In the genomic region with DNA sequence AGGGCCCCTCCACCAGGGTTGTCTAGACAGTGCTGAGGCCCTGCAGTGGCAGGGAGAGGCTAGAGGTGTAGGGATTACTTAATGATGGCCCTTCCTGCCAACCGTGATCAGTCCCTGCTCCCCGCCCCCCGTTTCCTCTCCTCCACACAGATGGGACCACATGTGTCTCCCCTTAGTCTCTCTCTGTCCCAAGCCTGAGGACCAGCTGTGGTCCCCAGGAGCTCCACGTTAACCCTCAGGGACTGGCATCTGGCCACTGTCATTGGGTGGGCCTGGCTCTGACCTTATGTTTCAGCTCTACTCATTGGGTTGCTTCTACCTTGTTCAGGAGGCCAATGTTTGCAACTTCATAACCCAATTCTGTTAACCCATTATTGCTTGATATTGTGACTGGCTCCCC, we compare ENCODE assay signal across 18 cellular contexts. TPM values are rescaled to one million over a fixed set of nuclear protein-coding genes. Genes with fewer than 3 reads are reported as not detected.
A peak's percentile ranks its signal among the peaks of the same experiment; 100 is the strongest.
DNase-seq lines count a peak whose midpoint lies in the region; ATAC-seq, FAIRE-seq and TF ChIP-seq lines count a peak whose summit lies in the region.
"Had no signal": no experiment of that assay in that cellular context is flagged by ENCODE, and none has a peak within 500 bp of the region (broad histone marks: within the 10 kb centered on the region; RNA-seq: fewer than 3 reads in every experiment).

No MANE protein-coding gene starts in this region.

- H3K27ac ChIP-seq in A549: no peak overlapping the region
- no peak overlapping the region for H3K27ac ChIP-seq in K562 (ENCODE audit: extremely low read depth, low read depth, low read length)
- H3K27ac ChIP-seq in neuronal stem cell (replicated peaks; ENCODE audit: low read length): no peak overlapping the region
- H3K27ac ChIP-seq in upper lobe of left lung: no peak overlapping the region

- no peak for TF ChIP-seq RAD21 in A549 (conservative IDR thresholded peaks at IDR 0.05 in 1 of 2, IDR thresholded peaks at IDR 0.05 in 1 of 2)
- TF ChIP-seq RAD21 in K562 (CRISPR knock-in tag; conservative IDR thresholded peaks at IDR 0.05 in 1 of 2, IDR thresholded peaks at IDR 0.05 in 1 of 2): no peak

- H2AFZ ChIP-seq in K562 (ENCODE audit: low read depth, low read length) (no peak overlapping the region), neuronal stem cell (ENCODE audit: low read length) (no peak overlapping the region)

- H3K27me3 ChIP-seq in K562 (ENCODE audit: control insufficient read depth in 2 of 2, insufficient read depth in 2 of 2, low read length in 2 of 2): no peaks in the 10 kb centered on the region
- H3K27me3 ChIP-seq in neuronal stem cell (ENCODE audit: control insufficient read depth in 3 of 3, insufficient read depth in 3 of 3, low read depth in 1 of 3, low read length in 3 of 3): no peaks in the 10 kb centered on the region
- H3K27me3 ChIP-seq in upper lobe of left lung: no peaks in the 10 kb centered on the region
- H3K27me3 ChIP-seq: BE2C, MG63 had no signal

- no peak overlapping the region for H3K18ac ChIP-seq in neuronal stem cell (ENCODE audit: low read length)

- no peaks in the 10 kb centered on the region for H3K4me1 ChIP-seq in A549
- H3K4me1 ChIP-seq in K562 (replicated peaks in 1 of 2; ENCODE audit: control insufficient read depth in 2 of 2, insufficient read depth in 2 of 2, low read length in 2 of 2): no peaks in the 10 kb centered on the region; a peak in 1 of 5 replicates
- peaks cover 0 to 7% of the 10 kb centered on the region in 2 donors for H3K4me1 ChIP-seq in neuronal stem cell (ENCODE audit: control insufficient read depth in 2 of 2, insufficient read depth in 1 of 2, low read depth in 1 of 2, low read length in 2 of 2)
- H3K4me1 ChIP-seq in upper lobe of left lung: peaks cover 0 to 7% (median 0%) of the 10 kb centered on the region in 4 donors
- H3K4me1 ChIP-seq: BE2C had no signal

- no peak overlapping the region for H3K4me3 ChIP-seq in A549
- no peak overlapping the region for H3K4me3 ChIP-seq in K562
- H3K4me3 ChIP-seq in neuronal stem cell (ENCODE audit: low read length in 2 of 2): no peak overlapping the region
- H3K4me3 ChIP-seq in upper lobe of left lung: no peak overlapping the region
- H3K4me3 ChIP-seq: MG63 had no signal

- H3K9ac ChIP-seq in K562 (ENCODE audit: insufficient read depth in 1 of 2, low read depth in 2 of 2, low read length in 2 of 2): no peak overlapping the region
- H3K9ac ChIP-seq in neuronal stem cell (ENCODE audit: low read depth, low read length, poor library complexity): no peak overlapping the region

- POLR2A ChIA-PET in A549 (lab: Yijun Ruan, JAX): no interaction called here
- POLR2A ChIA-PET in K562 (lab: Yijun Ruan, JAX): interaction anchor here (0.6 to 3.3 kb wide), 4 partner anchors 11 to 304 kb away, joined by 3 to 15 read pairs (median 3); no protein-coding TSS in a partner anchor

- no peak overlapping the region for H3K27ac Mint-ChIP-seq in activated T-cell treated with anti-CD3 and anti-CD28 coated beads, Interleukin-2, amount 50 U/mL, for 72 hours

- WGBS in A549 (ENCODE audit: missing lambda C conversion rate): 98% methylated on average over 4 of the region's 4 CpGs
- 54% methylated on average over 4 of the region's 4 CpGs for WGBS in K562 (ENCODE audit: insufficient coverage, low coverage, missing lambda C conversion rate)
- WGBS in neuronal stem cell (ENCODE audit: extremely low coverage in 2 of 2, insufficient read length in 2 of 2, insufficient replicate concordance in 1 of 2), 2 donors: no CpG with 5 or more reads among the region's 4 CpGs
- WGBS in upper lobe of left lung, 2 donors: 75 to 80% methylated on average over 4 of the region's 4 CpGs

- H2BK120ac ChIP-seq in neuronal stem cell (ENCODE audit: low read depth, low read length): no peak overlapping the region

- H2BK12ac ChIP-seq in neuronal stem cell (ENCODE audit: low read length): no peak overlapping the region

- H3K4ac ChIP-seq in neuronal stem cell (ENCODE audit: low read length): no peak overlapping the region

- peaks cover 5% of the 10 kb centered on the region for H3K4me1 Mint-ChIP-seq in activated T-cell treated with anti-CD3 and anti-CD28 coated beads, Interleukin-2, amount 50 U/mL, for 72 hours (ENCODE audit: low read depth)

- peaks cover 5% of the 10 kb centered on the region for H3K27me3 Mint-ChIP-seq in activated T-cell treated with anti-CD3 and anti-CD28 coated beads, Interleukin-2, amount 50 U/mL, for 72 hours (ENCODE audit: low read depth)

- in situ Hi-C loops in K562 (cut with MboI): no loop called here
- in situ Hi-C loops in KBM-7 (cut with MboI; ENCODE audit: low pct_unique_long_range_greater_than_20kb, low sequenced_read_pairs): no loop called here

- CTCF ChIA-PET in A549 (lab: Yijun Ruan, JAX) (interaction anchor here (1.3 to 2.7 kb wide), 3 partner anchors 9 to 117 kb away, joined by 3 to 6 read pairs (median 4); no protein-coding TSS in a partner anchor), K562 (lab: Yijun Ruan, JAX; ENCODE audit: low intra/inter-chr PET ratio) (no interaction called here)

- no peak overlapping the region for H3K14ac ChIP-seq in neuronal stem cell (ENCODE audit: low read length)

- no peak for TF ChIP-seq EP300 in A549 (IDR thresholded peaks at IDR 0.05)
- no peak for TF ChIP-seq EP300 in K562 (IDR thresholded peaks at IDR 0.05; ENCODE audit: low read length)
- no peak for TF ChIP-seq EP300 in upper lobe of left lung (IDR thresholded peaks at IDR 0.05)

- H2BK5ac ChIP-seq in neuronal stem cell (ENCODE audit: low read length): no peak overlapping the region

- H4K91ac ChIP-seq in neuronal stem cell (ENCODE audit: low read depth, low read length, poor library complexity): no peak overlapping the region

- no peak for FAIRE-seq in A549 (lab: Jason Lieb, UNC)
- FAIRE-seq in K562 (lab: Jason Lieb, UNC): no peak
- FAIRE-seq: H54 had no signal

- no peak overlapping the region for H2BK15ac ChIP-seq in neuronal stem cell (ENCODE audit: low read length)

- no peak for TF ChIP-seq CTCF in A549 (IDR thresholded peaks at IDR 0.05)
- no peak for TF ChIP-seq CTCF in K562 (IDR thresholded peaks at IDR 0.05 in 2 of 3, conservative IDR thresholded peaks at IDR 0.05 in 1 of 3; ENCODE audit: insufficient read depth in 2 of 3, low read depth in 1 of 3, low read length in 3 of 3)
- no peak for TF ChIP-seq CTCF in upper lobe of left lung (IDR thresholded peaks at IDR 0.05)

- H3K79me2 ChIP-seq in K562 (ENCODE audit: control insufficient read depth, insufficient read depth, low read length): no peaks in the 10 kb centered on the region

- H3K79me1 ChIP-seq in neuronal stem cell (ENCODE audit: low read depth, low read length): no peaks in the 10 kb centered on the region

- H3K9me3 ChIP-seq in A549 (no peaks in the 10 kb centered on the region), K562 (replicated peaks; ENCODE audit: control insufficient read depth, insufficient read depth, low read depth, low read length) (no peaks in the 10 kb centered on the region), neuronal stem cell (replicated peaks in 1 of 2; ENCODE audit: control insufficient read depth in 2 of 2, insufficient read depth in 1 of 2, low read depth in 1 of 2, low read length in 2 of 2) (no peaks in the 10 kb centered on the region), upper lobe of left lung (no peaks in the 10 kb centered on the region)
- H3K9me3 ChIP-seq: BE2C, MG63 had no signal

- H4K20me1 ChIP-seq in K562 (replicated peaks; ENCODE audit: control insufficient read depth, insufficient read depth, low read length): 0 out of 2 replicates have a peak, but pooled peaks cover 3% of the 10 kb centered on the region

- DNase-seq in activated T-cell treated with anti-CD3 and anti-CD28 coated beads, Interleukin-2, amount 50 U/mL, for 48 hours: peak; percentile 12 to 16
- no peak for DNase-seq in activated T-cell treated with anti-CD3 and anti-CD28 coated beads, Interleukin-2, amount 50 U/mL, for 72 hours
- no peak for DNase-seq in A549 (ENCODE audit: low read depth in 1 of 2, low spot score in 1 of 2)
- DNase-seq in K562 (ENCODE audit: extremely low read depth in 1 of 4, low spot score in 3 of 4): no peak
- no peak for DNase-seq in neuronal stem cell (ENCODE audit: low spot score)
- no peak for DNase-seq in upper lobe of left lung
- DNase-seq in KBM-7: no peak
- DNase-seq: BE2C, EL, GF-D8, MG63, NCI-H1417, NCI-H1694 treated with DMSO at 0.1 percent for 48 hours, NCI-H446, NCI-H526, SHP77 had no signal

- H2AK5ac ChIP-seq in neuronal stem cell (ENCODE audit: low read depth, low read length): peak overlapping the region; percentile 72

- TF ChIP-seq POLR2A in A549 (IDR thresholded peaks at IDR 0.05; ENCODE audit: low read length) (no peak), K562 (conservative IDR thresholded peaks at IDR 0.05) (no peak), upper lobe of left lung (IDR thresholded peaks at IDR 0.05) (no peak)

- no peaks in the 10 kb centered on the region for H3K9me3 Mint-ChIP-seq in activated T-cell treated with anti-CD3 and anti-CD28 coated beads, Interleukin-2, amount 50 U/mL, for 72 hours

- BruUV-seq in K562 (replicated peaks; lab: Mats Ljungman, UMichigan): no TSS peak

- peaks cover 4% of the 10 kb centered on the region; the same call in 2 of the 3 replicates for H3K36me3 ChIP-seq in K562 (ENCODE audit: control insufficient read depth, insufficient read depth, low read length)
- peaks cover 0 to 4% of the 10 kb centered on the region in 2 donors for H3K36me3 ChIP-seq in neuronal stem cell (replicated peaks in 1 of 2; ENCODE audit: control insufficient read depth in 2 of 2, insufficient read depth in 2 of 2, low read length in 2 of 2)
- H3K36me3 ChIP-seq in upper lobe of left lung: peaks cover 0 to 2% (median 0%) of the 10 kb centered on the region in 4 donors
- H3K36me3 ChIP-seq: BE2C had no signal

- intact Hi-C loops in K562 (cut with micrococcal nuclease): no loop called here

- H3K4me3 Mint-ChIP-seq in activated T-cell treated with anti-CD3 and anti-CD28 coated beads, Interleukin-2, amount 50 U/mL, for 72 hours: no peak overlapping the region

- no peaks in the 10 kb centered on the region for H3K36me3 Mint-ChIP-seq in activated T-cell treated with anti-CD3 and anti-CD28 coated beads, Interleukin-2, amount 50 U/mL, for 72 hours (ENCODE audit: insufficient read depth in 2 of 2)

- H3K4me2 ChIP-seq in A549 (no peak overlapping the region), K562 (ENCODE audit: insufficient read depth, low read length) (no peak overlapping the region), neuronal stem cell (ENCODE audit: insufficient read depth, low read length, poor library complexity, severe bottlenecking) (no peak overlapping the region)

- no peaks in the 10 kb centered on the region for H3K9me1 ChIP-seq in K562 (ENCODE audit: control insufficient read depth, insufficient read depth, low read length)

- H4K8ac ChIP-seq in neuronal stem cell (ENCODE audit: low read depth, low read length): no peak overlapping the region

- no peak overlapping the region for H3K23ac ChIP-seq in neuronal stem cell (ENCODE audit: low read depth, low read length, poor library complexity)

- no peak for ATAC-seq in activated T-cell treated with anti-CD3 and anti-CD28 coated beads, Interleukin-2, amount 50 U/mL, for 72 hours (replicated peaks in 1 of 2)
- peak; percentile 21 to 31; a peak in 3 of 6 replicates for ATAC-seq in A549
- ATAC-seq in K562: peak; percentile 20; the same call in 2 of the 3 replicates
- no peak for ATAC-seq in upper lobe of left lung (ENCODE audit: low FRiP score in 2 of 2)
- no peak for ATAC-seq in GM18520 (IDR thresholded peaks at IDR 0.05; ENCODE audit: unreplicated experiment)

RNA-seq across cellular contexts. Expression of gene ALPK3, which starts 6.0 kb away (rescaled TPM):
- under 1 TPM; 0.46 TPM for total RNA-seq in activated T-cell treated with anti-CD3 and anti-CD28 coated beads, Interleukin-2, amount 50 U/mL, for 72 hours
- polyA plus RNA-seq in A549 (2011; rRNA removed) (0.30 and 0.33 TPM in 2 replicates), A549 (2017; fragmentation: RNase III; extraction: RNeasy Plus Mini Kit Qiagen cat#74134 plus additional on column Dnase treatment) (0.17 to 0.26 TPM (median 0.24 TPM) in 3 replicates), K562 (2011; rRNA removed) (0.07 and 0.20 TPM in 2 replicates), K562 (2014; fragmentation: Illumina TruSeq; extraction: Trizol) (0.04 and 0.08 TPM in 2 replicates), K562 (2014; fragmentation: Nextera tagmentation; extraction: Ambion mirVana) (not detected), K562 (2014; rRNA removed) (0.09 and 1.0 TPM in 2 replicates)
- 0.08 and 0.11 TPM in 2 replicates for polyA plus RNA-seq in A549 (2012; cell fraction: cytosol; rRNA removed)
- polyA plus RNA-seq in A549 (2012; cell fraction: nucleus; rRNA removed): 0.60 and 0.61 TPM in 2 replicates
- polyA minus RNA-seq in A549 (2011; rRNA and poly(A)+ RNA removed): 0.24 and 0.50 TPM in 2 replicates
- 0.23 and 0.32 TPM in 2 replicates for total RNA-seq in K562 (2011; cell fraction: chromatin; rRNA removed; ENCODE audit: low replicate concordance)
- total RNA-seq in K562 (2011; cell fraction: nucleolus; rRNA removed): 0.13 and 0.33 TPM in 2 replicates
- 0.23 and 0.37 TPM in 2 replicates for total RNA-seq in K562 (2011; cell fraction: nucleoplasm; rRNA removed)
- total RNA-seq in K562 (2014; rRNA removed) (0.05 and 0.08 TPM in 2 replicates), K562 (2014; rRNA removed; fragmentation: Illumina TruSeq; extraction: Trizol) (0.03 and 0.07 TPM in 2 replicates), K562 (2015; rRNA removed; fragmentation: Illumina TruSeq; extraction: Trizol) (0.07 and 0.15 TPM in 2 replicates), K562 (2021) (0.07 and 0.13 TPM in 2 replicates), upper lobe of left lung (10 to 100 TPM in 5 of 6 donors, 1 to 10 TPM in 1; 7.9 to 36.4 (median 13.0) TPM)
- 0.12 and 0.39 TPM in 2 replicates for polyA plus RNA-seq in K562 (2011; cell fraction: cytosol; rRNA removed)
- 0.20 and 0.25 TPM in 2 replicates for polyA plus RNA-seq in K562 (2011; cell fraction: nucleus; rRNA removed)
- polyA plus RNA-seq in K562 (2012): 0.12 and 0.26 TPM in 2 replicates
- polyA minus RNA-seq in K562 (2011; rRNA and poly(A)+ RNA removed): 0.03 and 0.07 TPM in 2 replicates
- 0.18 TPM in 1 of 2 replicates, not detected in the other for polyA minus RNA-seq in K562 (2011; cell fraction: cytosol; rRNA and poly(A)+ RNA removed)
- 0.22 and 0.27 TPM in 2 replicates for polyA minus RNA-seq in K562 (2011; cell fraction: nucleus; rRNA and poly(A)+ RNA removed)
- polyA plus RNA-seq in neuronal stem cell (2013, experiment 1 of 2): 3.8 TPM
- polyA plus RNA-seq in neuronal stem cell (2013, experiment 2 of 2): 3.7 TPM

Comparison
In these comparisons a context has a peak if more than half of its experiments do, and no peak if none do; other contexts are left out.
1. DNase-seq: peak in activated T-cell treated with anti-CD3 and anti-CD28 coated beads, Interleukin-2, amount 50 U/mL, for 48 hours (2 of 2); none in activated T-cell treated with anti-CD3 and anti-CD28 coated beads, Interleukin-2, amount 50 U/mL, for 72 hours (0 of 2), A549 (0 of 2), K562 (0 of 4), neuronal stem cell (single experiment), upper lobe of left lung (0 of 2) and KBM-7 (single experiment).
2. ATAC-seq: peak in A549 (2 of 2) and K562 (single experiment); none in activated T-cell treated with anti-CD3 and anti-CD28 coated beads, Interleukin-2, amount 50 U/mL, for 72 hours (0 of 2), upper lobe of left lung (0 of 2) and GM18520 (single experiment).
3. RNA of gene ALPK3, which starts 6.0 kb away (total RNA-seq): 7.9 to 36.4 TPM in upper lobe of left lung; 0.46 TPM in activated T-cell treated with anti-CD3 and anti-CD28 coated beads, Interleukin-2, amount 50 U/mL, for 72 hours and 0.03 to 0.37 TPM in K562; every median in the first group is over 4 times any median in the second.